ENCODE assay signal across 18 cellular contexts in the genomic region with DNA sequence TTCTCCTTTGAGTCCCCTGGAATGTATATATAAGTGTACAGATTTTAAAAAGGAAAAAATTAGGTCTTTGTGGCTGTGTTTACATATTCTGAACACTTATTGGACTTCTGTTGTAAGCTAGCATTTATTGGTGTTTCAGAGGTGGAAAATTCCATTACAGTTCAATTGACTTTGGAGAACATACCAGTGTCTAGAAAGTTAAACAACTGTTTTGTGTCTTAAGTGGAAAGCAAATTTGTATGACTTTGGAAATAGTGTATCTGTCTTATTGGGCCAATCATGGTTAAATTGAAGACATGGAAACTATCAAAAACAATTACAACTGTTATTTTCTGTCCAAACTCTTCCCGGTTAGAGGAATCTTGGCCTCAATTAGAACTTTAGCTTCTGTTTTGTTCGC. TPM values are rescaled to one million over a fixed set of nuclear protein-coding genes. Genes with fewer than 3 reads are reported as not detected.
DNase-seq lines count a peak whose midpoint lies in the region; ATAC-seq, FAIRE-seq and TF ChIP-seq lines count a peak whose summit lies in the region.
"Had no signal": no experiment of that assay in that cellular context is flagged by ENCODE, and none has a peak within 500 bp of the region (broad histone marks: within the 10 kb centered on the region; RNA-seq: fewer than 3 reads in every experiment).

No MANE protein-coding gene starts in this region.

- H3K9me3 ChIP-seq in HepG2 (ENCODE audit: low read length) (no peaks in the 10 kb centered on the region), right lobe of liver (no peaks in the 10 kb centered on the region), left lung (no peaks in the 10 kb centered on the region), subcutaneous abdominal adipose tissue (ENCODE audit: control insufficient read depth in 5 of 5, low read length in 5 of 5) (no peaks in the 10 kb centered on the region), smooth muscle cell (replicated peaks; ENCODE audit: low read depth) (no peaks in the 10 kb centered on the region)
- H3K9me3 ChIP-seq: BLaER1 had no signal

- H3K79me2 ChIP-seq in HepG2 (ENCODE audit: insufficient read depth, low read length) = peaks cover 4% of the 10 kb centered on the region
- H3K79me2 ChIP-seq in smooth muscle cell (ENCODE audit: low read depth) = peaks cover 25% of the 10 kb centered on the region

- H3K27me3 ChIP-seq in HepG2 (ENCODE audit: control insufficient read depth in 1 of 2, insufficient read depth in 2 of 2, low read length in 2 of 2) = no peaks in the 10 kb centered on the region
- H3K27me3 ChIP-seq in right lobe of liver = no peaks in the 10 kb centered on the region
- H3K27me3 ChIP-seq in left lung = no peaks in the 10 kb centered on the region
- no peaks in the 10 kb centered on the region for H3K27me3 ChIP-seq in subcutaneous abdominal adipose tissue (ENCODE audit: control insufficient read depth in 5 of 5, insufficient read depth in 4 of 5, low read length in 5 of 5)
- H3K27me3 ChIP-seq in smooth muscle cell (ENCODE audit: low read depth) = no peaks in the 10 kb centered on the region
- H3K27me3 ChIP-seq: BLaER1 had no signal

- H3F3A ChIP-seq in smooth muscle cell (ENCODE audit: low read depth) = peaks cover 3% of the 10 kb centered on the region

- H3K4me3 ChIP-seq in HepG2 (replicated peaks in 1 of 3; ENCODE audit: insufficient read depth in 1 of 3, low read depth in 2 of 3, low read length in 3 of 3) (no peak overlapping the region), right lobe of liver (no peak overlapping the region), left lung (no peak overlapping the region), subcutaneous abdominal adipose tissue (ENCODE audit: low read depth in 1 of 5, low read length in 5 of 5) (no peak overlapping the region), smooth muscle cell (no peak overlapping the region)
- H3K4me3 ChIP-seq: BLaER1, GM23248 had no signal

- H3K36me3 ChIP-seq in HepG2 (replicated peaks in 1 of 2; ENCODE audit: control insufficient read depth in 1 of 2, insufficient read depth in 2 of 2, low read length in 2 of 2) (no peaks in the 10 kb centered on the region; a peak in 1 of 5 replicates), right lobe of liver (no peaks in the 10 kb centered on the region), left lung (no peaks in the 10 kb centered on the region), subcutaneous abdominal adipose tissue (ENCODE audit: control insufficient read depth in 5 of 5, insufficient read depth in 5 of 5, low read length in 5 of 5) (no peaks in the 10 kb centered on the region), smooth muscle cell (ENCODE audit: low read depth) (no peaks in the 10 kb centered on the region)
- H3K36me3 ChIP-seq: BLaER1 had no signal

- TF ChIP-seq CTCF in HepG2 (CRISPR knock-in tag; IDR thresholded peaks at IDR 0.05) (no peak), right lobe of liver (IDR thresholded peaks at IDR 0.05) (no peak), left lung (IDR thresholded peaks at IDR 0.05) (no peak), smooth muscle cell (IDR thresholded peaks at IDR 0.05; ENCODE audit: borderline replicate concordance, insufficient read depth, poor library complexity, severe bottlenecking) (no peak)

- DNase-seq in HepG2 (ENCODE audit: low spot score) (peak; percentile 51), right lobe of liver (no peak), left lung (no peak), smooth muscle cell (lab: John Stamatoyannopoulos, UW; ENCODE audit: unreplicated experiment) (no peak), T1000 (lab: John Stamatoyannopoulos, UW) (no peak)
- DNase-seq: AML-193; CD8-positive, alpha-beta memory T cell; DMS53; GF-D8; GM23248; IMR-90 had no signal

- TF ChIP-seq POLR2A in HepG2 (IDR thresholded peaks at IDR 0.05; ENCODE audit: insufficient read depth in 1 of 2, low read depth in 2 of 2, low read length in 2 of 2) = no peak
- TF ChIP-seq POLR2A in right lobe of liver (IDR thresholded peaks at IDR 0.05) = no peak

- BruUV-seq in HepG2 (replicated peaks; lab: Mats Ljungman, UMichigan) = no TSS peak

- ATAC-seq in HepG2 (no peak), right lobe of liver (no peak), left lung (peak; percentile 27), HG02678 (IDR thresholded peaks at IDR 0.05; ENCODE audit: unreplicated experiment) (no peak), GM21737 (IDR thresholded peaks at IDR 0.05; ENCODE audit: unreplicated experiment) (no peak)
- ATAC-seq: HCT116 had no signal

- CTCF ChIA-PET in HepG2 (lab: Yijun Ruan, JAX; ENCODE audit: low intra/inter-chr PET ratio, low total read pairs) = no interaction called here

- WGBS in HepG2 (ENCODE audit: low lambda C conversion rate) = 83% methylated on average over 2 of the region's 2 CpGs
- WGBS in right lobe of liver (ENCODE audit: insufficient coverage, low coverage, low lambda C conversion rate, missing lambda C conversion rate) = 86% methylated on average over 2 of the region's 2 CpGs
- 95% methylated on average over 2 of the region's 2 CpGs for whole genome bisulfite sequencing in smooth muscle cell (ENCODE audit: low lambda C conversion rate)

- TF ChIP-seq RAD21 in HepG2 (CRISPR knock-in tag; IDR thresholded peaks at IDR 0.05) = no peak

- peak in 1 of 2 experiments; percentile 57; a peak in 1 of 4 replicates for TF ChIP-seq EP300 in HepG2 (IDR thresholded peaks at IDR 0.05; ENCODE audit: low read depth in 2 of 2, low read length in 2 of 2)
- TF ChIP-seq EP300 in HepG2 (CRISPR knock-in tag; IDR thresholded peaks at IDR 0.05; ENCODE audit: borderline replicate concordance) = no peak

- H3K27ac ChIP-seq in HepG2 (ENCODE audit: extremely low read length, insufficient read depth, low read length) = peak overlapping the region; percentile 69
- no peak overlapping the region for H3K27ac ChIP-seq in right lobe of liver
- H3K27ac ChIP-seq in left lung = no peak overlapping the region
- H3K27ac ChIP-seq in subcutaneous abdominal adipose tissue (ENCODE audit: low read depth, low read length) = peak overlapping the region; percentile 42
- H3K27ac ChIP-seq in smooth muscle cell (ENCODE audit: low read depth) = no peak overlapping the region
- H3K27ac ChIP-seq: 22Rv1, BLaER1, GM23248 had no signal

- in situ Hi-C loops in HepG2 (cut with HindIII; ENCODE audit: extremely low pct_ligation_motif_present, low pct_unique_long_range_greater_than_20kb) = no loop called here

- H3K4me2 ChIP-seq in HepG2 (ENCODE audit: low read depth, low read length) (no peak overlapping the region), smooth muscle cell (no peak overlapping the region)
- H3K4me2 ChIP-seq: BLaER1 had no signal

- H3K9ac ChIP-seq in HepG2 (ENCODE audit: insufficient read depth, low read depth, low read length) = no peak overlapping the region
- no peak overlapping the region for H3K9ac ChIP-seq in subcutaneous abdominal adipose tissue (ENCODE audit: low read length in 5 of 5)
- H3K9ac ChIP-seq in smooth muscle cell (ENCODE audit: low read depth) = no peak overlapping the region
- H3K9ac ChIP-seq: BLaER1, GM23248 had no signal

- FAIRE-seq in HepG2 (lab: Jason Lieb, UNC) = peak; percentile 67
- FAIRE-seq: H54 had no signal

- intact Hi-C loops in HepG2 (cut with micrococcal nuclease; ENCODE audit: unreplicated experiment) = no loop called here
- intact Hi-C loops in right lobe of liver (cut with DNase I) = no loop called here
- intact Hi-C loops in left lung (cut with DNase I) = no loop called here

- H3K4me1 ChIP-seq in HepG2 (ENCODE audit: insufficient read depth, low read length) (peaks cover 71% of the 10 kb centered on the region), right lobe of liver (no peaks in the 10 kb centered on the region), left lung (no peaks in the 10 kb centered on the region), subcutaneous abdominal adipose tissue (ENCODE audit: control insufficient read depth in 5 of 5, insufficient read depth in 5 of 5, low read length in 5 of 5) (peaks cover 0 to 39% (median 30%) of the 10 kb centered on the region in 5 donors), smooth muscle cell (ENCODE audit: low read depth) (no peaks in the 10 kb centered on the region)

- H2AFZ ChIP-seq in HepG2 (ENCODE audit: low read length) (no peak overlapping the region), smooth muscle cell (ENCODE audit: low read depth) (no peak overlapping the region)
- H2AFZ ChIP-seq: GM23248 had no signal

- no peaks in the 10 kb centered on the region for H4K20me1 ChIP-seq in HepG2 (ENCODE audit: insufficient read depth, low read length)
- H4K20me1 ChIP-seq in smooth muscle cell (ENCODE audit: low read depth) = no peaks in the 10 kb centered on the region
- H4K20me1 ChIP-seq: BLaER1 had no signal

- POLR2A ChIA-PET in HepG2 (lab: Yijun Ruan, JAX) = no interaction called here

TF ChIP-seq in HepG2, 621 proteins besides CTCF, POLR2A, EP300 and RAD21 (continues in another document):
- TF ChIP-seq TOE1 (CRISPR knock-in tag; IDR thresholded peaks at IDR 0.05) = no peak
- TF ChIP-seq BCL6 (CRISPR knock-in tag; IDR thresholded peaks at IDR 0.05) = peak; percentile 24; the same call in 1 of the 2 replicates

RNA-seq across cellular contexts. Expression of gene TLN2, which starts 39.7 kb away (rescaled TPM):
- total RNA-seq in HepG2 (2016; rRNA removed; fragmentation: Illumina TruSeq; extraction: Trizol) (13.7 and 14.7 TPM in 2 replicates), right lobe of liver (10 to 100 TPM in 3 of 6 experiments, 1 to 10 TPM in 3; 3.7 to 24.4 (median 9.7) TPM), left lung (10 to 100 TPM; 10.8 to 15.2 TPM), smooth muscle cell (13.0 and 15.8 TPM in 2 replicates)
- total RNA-seq in HepG2 (2016; cell fraction: cytosol; rRNA removed; fragmentation: Illumina TruSeq; extraction: Trizol; ENCODE audit: low read depth) = 4.0 and 5.8 TPM in 2 replicates
- total RNA-seq in HepG2 (2016; cell fraction: insoluble cytoplasmic fraction; rRNA removed; fragmentation: Illumina TruSeq; extraction: Trizol) = 13.6 and 14.7 TPM in 2 replicates
- total RNA-seq in HepG2 (2016; cell fraction: membrane; rRNA removed; fragmentation: Illumina TruSeq; extraction: Trizol) = 6.9 and 9.1 TPM in 2 replicates
- total RNA-seq in HepG2 (2016; cell fraction: nucleus; rRNA removed; fragmentation: Illumina TruSeq; extraction: Trizol) = 16.4 and 20.9 TPM in 2 replicates
- polyA plus RNA-seq in HepG2 (2011; rRNA removed) (3.3 TPM in 2 replicates), smooth muscle cell (8.1 and 10.4 TPM in 2 replicates)
- polyA plus RNA-seq in HepG2 (2011; cell fraction: cytosol; rRNA removed) = 2.4 and 3.3 TPM in 2 replicates
- polyA plus RNA-seq in HepG2 (2011; cell fraction: nucleus; rRNA removed) = 5.7 and 8.0 TPM in 2 replicates
- 2.9 and 4.6 TPM in 2 replicates for polyA plus RNA-seq in HepG2 (2012)
- polyA plus RNA-seq in HepG2 (2016; cell fraction: cytosol; fragmentation: Illumina TruSeq; extraction: Trizol; ENCODE audit: low read depth) = 1.0 and 1.7 TPM in 2 replicates
- polyA plus RNA-seq in HepG2 (2016; cell fraction: insoluble cytoplasmic fraction; fragmentation: Illumina TruSeq; extraction: Trizol; ENCODE audit: low read depth) = 8.1 and 11.4 TPM in 2 replicates
- 1.0 and 1.5 TPM in 2 replicates for polyA plus RNA-seq in HepG2 (2016; cell fraction: membrane; fragmentation: Illumina TruSeq; extraction: Trizol; ENCODE audit: low read depth)
- 11.2 and 12.2 TPM in 2 replicates for polyA plus RNA-seq in HepG2 (2016; cell fraction: nucleus; fragmentation: Illumina TruSeq; extraction: Trizol; ENCODE audit: insufficient read depth, low read depth)
- polyA minus RNA-seq in HepG2 (2011; rRNA and poly(A)+ RNA removed; ENCODE audit: low replicate concordance) = 16.4 and 19.3 TPM in 2 replicates
- 8.5 and 14.2 TPM in 2 replicates for polyA minus RNA-seq in HepG2 (2011; cell fraction: cytosol; rRNA and poly(A)+ RNA removed)
- polyA minus RNA-seq in HepG2 (2011; cell fraction: nucleus; rRNA and poly(A)+ RNA removed) = 20.0 and 21.4 TPM in 2 replicates

Comparison
In these comparisons a context has a peak if more than half of its experiments do, and no peak if none do; other contexts are left out.
1. H3K27ac ChIP-seq: peak in HepG2 (single experiment) and subcutaneous abdominal adipose tissue (single experiment); none in right lobe of liver (0 of 3), left lung (0 of 2) and smooth muscle cell (single experiment).